8 cellular contexts compared by ENCODE assay signal in genomic region chr2:25279091-25279651, GRCh38.
A peak's percentile ranks its signal among the peaks of the same experiment; 100 is the strongest.
DNase-seq lines count a peak whose midpoint lies in the region; ATAC-seq lines count a peak whose summit lies in the region.

No MANE protein-coding gene starts in this region.

- H3K4me1 ChIP-seq in skeletal muscle tissue (ENCODE audit: control insufficient read depth in 3 of 3, insufficient read depth in 3 of 3, low read length in 3 of 3) = peaks cover 41 to 64% (median 45%) of the 10 kb centered on the region in 3 donors

- peaks cover 33% of the 10 kb centered on the region for H3K4me1 Mint-ChIP-seq in T-helper 17 cell

- H3K4me3 Mint-ChIP-seq in T-helper 17 cell = peak overlapping the region; percentile 33

- peak; percentile 94 for DNase-seq in CD1c-positive myeloid dendritic cell (ENCODE audit: extremely low spot score)
- DNase-seq in GM19238 (ENCODE audit: insufficient read length, low spot score) = peak; percentile 76
- DNase-seq in T-helper 17 cell = no peak
- DNase-seq in Right ventricle myocardium superior = peak; percentile 81
- DNase-seq in NCI-H82 treated with DMSO at 0.1 percent for 48 hours (lab: John Stamatoyannopoulos, UW; ENCODE audit: unreplicated experiment) = no peak
- no peak for DNase-seq in NCI-H146 treated with DMSO at 0.1 percent for 48 hours (lab: John Stamatoyannopoulos, UW; ENCODE audit: unreplicated experiment)

- H3K27ac ChIP-seq in skeletal muscle tissue (ENCODE audit: low read depth, low read length) = peak overlapping the region; percentile 89

- H3K9ac ChIP-seq in skeletal muscle tissue (ENCODE audit: low read depth in 1 of 3, low read length in 3 of 3) = peak overlapping the region in 1 of 3 donors; percentile 42

- H3K27me3 ChIP-seq in skeletal muscle tissue (ENCODE audit: control insufficient read depth in 3 of 3, insufficient read depth in 3 of 3, low read length in 3 of 3) = no peaks in the 10 kb centered on the region

- H3K27me3 Mint-ChIP-seq in T-helper 17 cell = no peaks in the 10 kb centered on the region

- peaks cover 25 to 28% (median 25%) of the 10 kb centered on the region in 3 donors for H3K36me3 ChIP-seq in skeletal muscle tissue (ENCODE audit: control insufficient read depth in 3 of 3, insufficient read depth in 3 of 3, low read length in 3 of 3)

- peaks cover 3% of the 10 kb centered on the region for H3K36me3 Mint-ChIP-seq in T-helper 17 cell (ENCODE audit: low read depth)

- intact Hi-C loops in Right ventricle myocardium superior (cut with DNase I) = no loop called here

- H3K4me3 ChIP-seq in skeletal muscle tissue (ENCODE audit: low read length in 3 of 3) = peak overlapping the region in 1 of 3 donors; percentile 2

- ATAC-seq in HG03196 (IDR thresholded peaks at IDR 0.05; ENCODE audit: unreplicated experiment) (peak; percentile 63), T-helper 17 cell (peak; percentile 27), Right ventricle myocardium superior (ENCODE audit: poor library complexity) (peak; percentile 71)

- no peaks in the 10 kb centered on the region for H3K9me3 ChIP-seq in T-helper 17 cell (ENCODE audit: control insufficient read depth, low read length, poor library complexity, severe bottlenecking)
- no peaks in the 10 kb centered on the region for H3K9me3 ChIP-seq in skeletal muscle tissue (ENCODE audit: control insufficient read depth in 3 of 3, low read length in 3 of 3)

- peak overlapping the region; percentile 98 for H3K27ac Mint-ChIP-seq in T-helper 17 cell

Comparison
In these comparisons a context has a peak if more than half of its experiments do, and no peak if none do; other contexts are left out.
1. DNase-seq: peak in CD1c-positive myeloid dendritic cell (single experiment), GM19238 (single experiment) and Right ventricle myocardium superior (single experiment); none in T-helper 17 cell (0 of 3), NCI-H82 treated with DMSO at 0.1 percent for 48 hours (single experiment) and NCI-H146 treated with DMSO at 0.1 percent for 48 hours (single experiment).
2. Peak in every context shown above with its lines, with median percentiles within 50 percentile points of each other: ATAC-seq.